Comparison of ENCODE assay signal across 28 cellular contexts in the genomic region with DNA sequence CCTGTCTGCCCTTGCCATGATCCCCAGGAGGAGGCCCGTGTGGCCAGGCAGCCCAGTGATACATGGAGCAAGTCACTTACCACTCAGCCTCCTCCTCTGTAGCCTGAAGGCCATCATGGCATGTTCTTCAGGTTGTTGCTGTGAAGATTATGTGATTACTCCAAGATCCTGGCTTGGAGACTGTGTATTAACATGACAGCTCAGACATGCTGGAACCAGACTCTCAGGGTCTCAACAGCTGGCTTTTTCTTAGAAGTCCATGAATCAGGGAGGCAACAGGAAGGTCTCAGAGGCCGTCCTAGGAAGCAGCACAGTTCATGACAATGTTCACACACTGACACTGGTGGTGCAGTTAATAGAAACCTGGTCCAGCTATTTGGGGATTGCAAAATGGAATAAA.
"Had no signal": no experiment of that assay in that cellular context is flagged by ENCODE, and none has a peak within 500 bp of the region (broad histone marks: within the 10 kb centered on the region; RNA-seq: fewer than 3 reads in every experiment).

No MANE protein-coding gene starts in this region.

- H3K27ac ChIP-seq: ascending aorta, cardiac muscle cell, SK-N-MC, VCaP had no signal

- ATAC-seq: activated CD4-positive, alpha-beta T cell treated with anti-CD3 and anti-CD28 coated beads for 36 hours; activated CD8-positive, alpha-beta T cell treated with anti-CD3 and anti-CD28 coated beads, Interleukin-2, amount 10 ng/mL, durations not matched to agents 7 days and 5 days; Panc1; Right ventricle myocardium inferior; T-cell had no signal

- H3K9me3 ChIP-seq: ascending aorta had no signal

- H3K4me3 ChIP-seq: ascending aorta, cardiac muscle cell, SK-N-MC had no signal

- H3K36me3 ChIP-seq: ascending aorta, cardiac muscle cell had no signal

- DNase-seq: activated CD4-positive, alpha-beta T cell treated with anti-CD3 and anti-CD28 coated beads for 36 hours; activated CD4-positive, alpha-beta T cell treated with anti-CD3 and anti-CD28 coated beads, Interleukin-2, amount 50 U/mL, for 4 hours; activated CD4-positive, CD25-positive, alpha-beta regulatory T cell; activated CD8-positive, alpha-beta memory T cell treated with anti-CD3 and anti-CD28 coated beads, Interleukin-2, amount 50 U/mL, for 48 hours; activated CD8-positive, alpha-beta T cell treated with anti-CD3 and anti-CD28 coated beads, Interleukin-2, amount 10 ng/mL, durations not matched to agents 7 days and 5 days; activated naive CD4-positive, alpha-beta T cell; activated T-cell treated with anti-CD3 and anti-CD28 coated beads, Interleukin-2, amount 50 U/mL, for 1 hour; amniotic stem cell; Karpas-422; NCI-H1105 treated with DMSO at 0.1 percent for 48 hours; NCI-H1436 treated with DMSO at 0.1 percent for 48 hours; NCI-H187; NCI-H2081; NCI-H510A treated with DMSO at 0.1 percent for 48 hours; NCI-H69; NK-92 treated with Interleukin-12 subunit alpha and Interleukin-12 subunit beta, amount 100 ng/mL, for 24 hours; OCI-M1; RPMI8226; T-cell; T-helper 2 cell; T1000 had no signal

- H3K27me3 ChIP-seq: ascending aorta, cardiac muscle cell had no signal

- FAIRE-seq: TTC549 had no signal
